Comparison of ENCODE assay signal across 7 cellular contexts in genomic region chr18:59142800-59143416, GRCh38. TPM values are rescaled to one million over a fixed set of nuclear protein-coding genes. Genes with fewer than 3 reads are reported as not detected.
DNase-seq lines count a peak whose midpoint lies in the region; ATAC-seq and TF ChIP-seq lines count a peak whose summit lies in the region.
"Not testable (repeated sequence)": the region's sequence is repeated elsewhere in the genome, so short reads cannot be mapped to it uniquely, and the experiment has no call there.

No MANE protein-coding gene starts in this region.

- H3K4me3 ChIP-seq in GM06990 (replicated peaks; ENCODE audit: low read depth, low read length) = peak overlapping the region; percentile 95

- not testable (repeated sequence) for H3K9me3 Mint-ChIP-seq in T-helper 1 cell treated with Interleukin-12 subunit alpha and Interleukin-12 subunit beta and Interleukin-4 antibody, amounts not matched to agents 30 μg/mL and 1 μg/mL, for 36 hours; activated T-cell treated with anti-CD3 and anti-CD28 coated beads, Interleukin-2, amount 50 U/mL, for 24 hours; central memory CD8-positive, alpha-beta T cell; neural crest cell

- H3K27me3 ChIP-seq in GM06990 (replicated peaks; ENCODE audit: control insufficient read depth, insufficient read depth, low read length) = not testable (repeated sequence)

- DNase-seq in GM06990 (ENCODE audit: extremely low read depth, insufficient read length); activated T-cell treated with anti-CD3 and anti-CD28 coated beads, Interleukin-2, amount 50 U/mL, for 24 hours; central memory CD8-positive, alpha-beta T cell (ENCODE audit: low spot score in 2 of 2); neural crest cell (ENCODE audit: low read depth, low spot score): not testable (repeated sequence)
- DNase-seq in NCI-H1092 (lab: John Stamatoyannopoulos, UW) (peak; percentile 44), NCI-H69 (lab: John Stamatoyannopoulos, UW) (peak; percentile 84)

- H3K27ac Mint-ChIP-seq in T-helper 1 cell treated with Interleukin-12 subunit alpha and Interleukin-12 subunit beta and Interleukin-4 antibody, amounts not matched to agents 30 μg/mL and 1 μg/mL, for 36 hours = peak overlapping the region; percentile 99
- peak overlapping the region; percentile 100 for H3K27ac Mint-ChIP-seq in activated T-cell treated with anti-CD3 and anti-CD28 coated beads, Interleukin-2, amount 50 U/mL, for 24 hours
- not testable (repeated sequence) for H3K27ac Mint-ChIP-seq in central memory CD8-positive, alpha-beta T cell (ENCODE audit: low read depth)
- H3K27ac Mint-ChIP-seq in neural crest cell (ENCODE audit: unreplicated experiment) = peak overlapping the region; percentile 21

- not testable (repeated sequence) for H3K36me3 ChIP-seq in GM06990 (ENCODE audit: control insufficient read depth, insufficient read depth, low read length)

- H3K36me3 Mint-ChIP-seq in T-helper 1 cell treated with Interleukin-12 subunit alpha and Interleukin-12 subunit beta and Interleukin-4 antibody, amounts not matched to agents 30 μg/mL and 1 μg/mL, for 36 hours (ENCODE audit: low read depth); central memory CD8-positive, alpha-beta T cell (ENCODE audit: insufficient read depth); neural crest cell (ENCODE audit: low read depth): not testable (repeated sequence)
- peaks cover 29% of the 10 kb centered on the region for H3K36me3 Mint-ChIP-seq in activated T-cell treated with anti-CD3 and anti-CD28 coated beads, Interleukin-2, amount 50 U/mL, for 24 hours (ENCODE audit: low read depth)

- H3K4me1 Mint-ChIP-seq in T-helper 1 cell treated with Interleukin-12 subunit alpha and Interleukin-12 subunit beta and Interleukin-4 antibody, amounts not matched to agents 30 μg/mL and 1 μg/mL, for 36 hours (ENCODE audit: low read depth) = peaks cover 50% of the 10 kb centered on the region
- H3K4me1 Mint-ChIP-seq in activated T-cell treated with anti-CD3 and anti-CD28 coated beads, Interleukin-2, amount 50 U/mL, for 24 hours (ENCODE audit: low read depth) = peaks cover 73% of the 10 kb centered on the region
- H3K4me1 Mint-ChIP-seq in central memory CD8-positive, alpha-beta T cell = peaks cover 66% of the 10 kb centered on the region
- H3K4me1 Mint-ChIP-seq in neural crest cell = peaks cover 37% of the 10 kb centered on the region

- peak overlapping the region; percentile 94 for H3K4me3 Mint-ChIP-seq in T-helper 1 cell treated with Interleukin-12 subunit alpha and Interleukin-12 subunit beta and Interleukin-4 antibody, amounts not matched to agents 30 μg/mL and 1 μg/mL, for 36 hours
- peak overlapping the region; percentile 94 for H3K4me3 Mint-ChIP-seq in activated T-cell treated with anti-CD3 and anti-CD28 coated beads, Interleukin-2, amount 50 U/mL, for 24 hours
- peak overlapping the region; percentile 89 for H3K4me3 Mint-ChIP-seq in central memory CD8-positive, alpha-beta T cell
- H3K4me3 Mint-ChIP-seq in neural crest cell = peak overlapping the region; percentile 48

- TF ChIP-seq CTCF in GM06990 (IDR thresholded peaks at IDR 0.05; ENCODE audit: insufficient read depth, low read length, poor library complexity, severe bottlenecking); neural crest cell (conservative IDR thresholded peaks at IDR 0.05): not testable (repeated sequence)

- ATAC-seq in central memory CD8-positive, alpha-beta T cell (replicated peaks; ENCODE audit: extremely low read depth, poor library complexity, severe bottlenecking) = not testable (repeated sequence)

- H3K27me3 Mint-ChIP-seq in T-helper 1 cell treated with Interleukin-12 subunit alpha and Interleukin-12 subunit beta and Interleukin-4 antibody, amounts not matched to agents 30 μg/mL and 1 μg/mL, for 36 hours (ENCODE audit: low read depth); activated T-cell treated with anti-CD3 and anti-CD28 coated beads, Interleukin-2, amount 50 U/mL, for 24 hours; central memory CD8-positive, alpha-beta T cell; neural crest cell (ENCODE audit: low read depth): not testable (repeated sequence)

RNA-seq across cellular contexts. Expression of gene SEC11C, which starts 3.2 kb away (rescaled TPM):
- total RNA-seq in neural crest cell = 54.3 and 55.1 TPM in 2 replicates
